ENCODE assay signal across 20 cellular contexts in the genomic region with DNA sequence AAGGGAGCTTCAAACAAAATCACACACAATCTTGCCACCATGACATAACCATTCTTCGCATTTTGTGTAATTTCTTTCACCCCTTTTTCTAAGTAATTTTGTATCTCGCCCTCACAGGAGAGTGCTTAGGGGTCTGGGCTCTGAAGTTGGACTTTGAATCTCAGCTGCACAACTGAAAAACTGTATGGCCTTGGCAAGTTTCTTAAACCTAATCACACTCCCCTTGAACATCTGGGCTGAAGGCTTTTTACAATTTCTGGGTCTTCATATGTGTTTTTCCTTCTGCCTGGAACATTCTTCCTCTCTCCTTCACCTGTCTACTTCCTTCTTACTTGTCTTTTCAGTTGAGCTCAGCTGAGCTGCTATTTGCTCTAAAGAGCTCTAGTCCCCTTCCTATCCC. TPM values are rescaled to one million over a fixed set of nuclear protein-coding genes. Genes with fewer than 3 reads are reported as not detected.
DNase-seq lines count a peak whose midpoint lies in the region; ATAC-seq, FAIRE-seq and TF ChIP-seq lines count a peak whose summit lies in the region.
"Had no signal": no experiment of that assay in that cellular context is flagged by ENCODE, and none has a peak within 500 bp of the region (broad histone marks: within the 10 kb centered on the region; RNA-seq: fewer than 3 reads in every experiment).

No MANE protein-coding gene starts in this region.

- H3K4me1 ChIP-seq in HepG2 (ENCODE audit: insufficient read depth, low read length) (peaks cover 37% of the 10 kb centered on the region), right lobe of liver (peaks cover 0 to 19% (median 9%) of the 10 kb centered on the region in 4 donors), right atrium auricular region (no peaks in the 10 kb centered on the region)
- H3K4me1 ChIP-seq in effector memory CD4-positive, alpha-beta T cell (ENCODE audit: control insufficient read depth, insufficient read depth, low read length, poor library complexity, severe bottlenecking) = peaks cover 18% of the 10 kb centered on the region
- H3K4me1 ChIP-seq: BE2C had no signal

- no peak overlapping the region for H2AFZ ChIP-seq in HepG2 (ENCODE audit: low read length)

- H3K27me3 ChIP-seq in HepG2 (ENCODE audit: control insufficient read depth in 1 of 2, insufficient read depth in 2 of 2, low read length in 2 of 2) (no peaks in the 10 kb centered on the region), right lobe of liver (no peaks in the 10 kb centered on the region), WERI-Rb-1 (ENCODE audit: insufficient read depth, low read depth, severe bottlenecking) (no peaks in the 10 kb centered on the region), right atrium auricular region (no peaks in the 10 kb centered on the region)
- H3K27me3 ChIP-seq in effector memory CD4-positive, alpha-beta T cell (replicated peaks; ENCODE audit: control insufficient read depth, insufficient read depth, low read length, poor library complexity, severe bottlenecking) = no peaks in the 10 kb centered on the region
- H3K27me3 ChIP-seq: BE2C had no signal

- TF ChIP-seq RAD21 in HepG2 (CRISPR knock-in tag; IDR thresholded peaks at IDR 0.05) = no peak

- BruUV-seq in HepG2 (replicated peaks; lab: Mats Ljungman, UMichigan) = no TSS peak

- H3K27ac ChIP-seq in HepG2 (ENCODE audit: extremely low read length, insufficient read depth, low read length) (no peak overlapping the region), right lobe of liver (no peak overlapping the region), VCaP (peak overlapping the region; percentile 18; the same call in 1 of the 2 replicates), WERI-Rb-1 (no peak overlapping the region), right atrium auricular region (no peak overlapping the region)
- H3K27ac ChIP-seq in effector memory CD4-positive, alpha-beta T cell (ENCODE audit: insufficient read depth, low read length, poor library complexity, severe bottlenecking) = peak overlapping the region; percentile 19

- WGBS in HepG2 (ENCODE audit: low lambda C conversion rate) = 88% methylated on average over 2 of the region's 2 CpGs
- 90% methylated on average over 2 of the region's 2 CpGs for WGBS in right lobe of liver (ENCODE audit: insufficient coverage, low coverage, low lambda C conversion rate, missing lambda C conversion rate)

- TF ChIP-seq EP300 in HepG2 (IDR thresholded peaks at IDR 0.05; ENCODE audit: low read depth in 2 of 2, low read length in 2 of 2) (no peak), HepG2 (CRISPR knock-in tag; IDR thresholded peaks at IDR 0.05; ENCODE audit: borderline replicate concordance) (no peak)

- intact Hi-C loops in HepG2 (cut with micrococcal nuclease; ENCODE audit: unreplicated experiment) = loop anchor here (5.0 kb wide), 1 partner anchor 77 kb away; the partner anchor contains the start of gene ZC3H13
- intact Hi-C loops in right lobe of liver (cut with DNase I) = no loop called here

- H3K4me3 ChIP-seq in HepG2 (replicated peaks in 1 of 3; ENCODE audit: insufficient read depth in 1 of 3, low read depth in 2 of 3, low read length in 3 of 3) = no peak overlapping the region
- H3K4me3 ChIP-seq in right lobe of liver = no peak overlapping the region
- no peak overlapping the region for H3K4me3 ChIP-seq in effector memory CD4-positive, alpha-beta T cell (ENCODE audit: insufficient read depth, low read depth, low read length, poor library complexity, severe bottlenecking)
- H3K4me3 ChIP-seq in WERI-Rb-1 (ENCODE audit: low read depth, low read length) = no peak overlapping the region
- no peak overlapping the region for H3K4me3 ChIP-seq in right atrium auricular region

- TF ChIP-seq CTCF in HepG2 (CRISPR knock-in tag; IDR thresholded peaks at IDR 0.05) (no peak), right lobe of liver (IDR thresholded peaks at IDR 0.05) (no peak), VCaP (conservative IDR thresholded peaks at IDR 0.05) (no peak), WERI-Rb-1 (IDR thresholded peaks at IDR 0.05; ENCODE audit: low read depth, low read length) (no peak), right atrium auricular region (IDR thresholded peaks at IDR 0.05) (no peak)

- TF ChIP-seq POLR2A in HepG2 (IDR thresholded peaks at IDR 0.05; ENCODE audit: insufficient read depth in 1 of 2, low read depth in 2 of 2, low read length in 2 of 2) (no peak), right lobe of liver (IDR thresholded peaks at IDR 0.05) (no peak)

- no peak for FAIRE-seq in HepG2 (lab: Jason Lieb, UNC)

- no peak for ATAC-seq in HepG2
- no peak for ATAC-seq in right lobe of liver

- no peaks in the 10 kb centered on the region for H3K79me2 ChIP-seq in HepG2 (ENCODE audit: insufficient read depth, low read length)

- H4K20me1 ChIP-seq in HepG2 (ENCODE audit: insufficient read depth, low read length) = no peaks in the 10 kb centered on the region

- no peak overlapping the region for H3K4me2 ChIP-seq in HepG2 (ENCODE audit: low read depth, low read length)

- in situ Hi-C loops in HepG2 (cut with HindIII; ENCODE audit: extremely low pct_ligation_motif_present, low pct_unique_long_range_greater_than_20kb) = loop anchor here (5.0 kb wide), 1 partner anchor 57 kb away; no protein-coding TSS in a partner anchor

- CTCF ChIA-PET in HepG2 (lab: Yijun Ruan, JAX; ENCODE audit: low intra/inter-chr PET ratio, low total read pairs) = no interaction called here

- no peaks in the 10 kb centered on the region for H3K9me3 ChIP-seq in HepG2 (ENCODE audit: low read length)
- H3K9me3 ChIP-seq in right lobe of liver = no peaks in the 10 kb centered on the region
- no peaks in the 10 kb centered on the region for H3K9me3 ChIP-seq in effector memory CD4-positive, alpha-beta T cell (ENCODE audit: control insufficient read depth, low read length)
- H3K9me3 ChIP-seq in WERI-Rb-1 (ENCODE audit: severe bottlenecking) = no peaks in the 10 kb centered on the region
- H3K9me3 ChIP-seq in right atrium auricular region = no peaks in the 10 kb centered on the region
- H3K9me3 ChIP-seq: BE2C had no signal

- no peaks in the 10 kb centered on the region for H3K36me3 ChIP-seq in HepG2 (replicated peaks in 1 of 2; ENCODE audit: control insufficient read depth in 1 of 2, insufficient read depth in 2 of 2, low read length in 2 of 2)
- H3K36me3 ChIP-seq in right lobe of liver = peaks cover 0 to 2% (median under 1%) of the 10 kb centered on the region in 4 donors
- H3K36me3 ChIP-seq in effector memory CD4-positive, alpha-beta T cell (ENCODE audit: control insufficient read depth, insufficient read depth, low read length) = peaks cover 76% of the 10 kb centered on the region
- H3K36me3 ChIP-seq in WERI-Rb-1 = no peaks in the 10 kb centered on the region
- no peaks in the 10 kb centered on the region for H3K36me3 ChIP-seq in right atrium auricular region
- H3K36me3 ChIP-seq: BE2C had no signal

- POLR2A ChIA-PET in HepG2 (lab: Yijun Ruan, JAX) = interaction anchor here (1.3 to 1.4 kb wide), 2 partner anchors 11 to 14 kb away, joined by 3 to 5 read pairs; no protein-coding TSS in a partner anchor

- DNase-seq in HepG2 (ENCODE audit: low spot score) (no peak), right lobe of liver (no peak), WERI-Rb-1 (no peak), NCI-H1436 (lab: John Stamatoyannopoulos, UW) (no peak), right atrium auricular region (ENCODE audit: low spot score) (no peak)
- DNase-seq in effector memory CD4-positive, alpha-beta T cell = no peak
- DNase-seq: BE2C, COR-L47, DMS153, EL, H9, KG1, NCI-H1092, NCI-H1694, NCI-H2107, NCI-H226, NCI-H526 treated with DMSO at 0.1 percent for 48 hours had no signal

- no peak overlapping the region for H3K9ac ChIP-seq in HepG2 (ENCODE audit: insufficient read depth, low read depth, low read length)

RNA-seq across cellular contexts. Expression of gene CPB2, which starts 24.3 kb away (rescaled TPM):
- 94.9 and 140 TPM in 2 replicates for total RNA-seq in HepG2 (2016; rRNA removed; fragmentation: Illumina TruSeq; extraction: Trizol)
- total RNA-seq in HepG2 (2016; cell fraction: cytosol; rRNA removed; fragmentation: Illumina TruSeq; extraction: Trizol; ENCODE audit: low read depth) = 21.4 and 24.4 TPM in 2 replicates
- 83.3 and 138 TPM in 2 replicates for total RNA-seq in HepG2 (2016; cell fraction: insoluble cytoplasmic fraction; rRNA removed; fragmentation: Illumina TruSeq; extraction: Trizol)
- total RNA-seq in HepG2 (2016; cell fraction: membrane; rRNA removed; fragmentation: Illumina TruSeq; extraction: Trizol) = 39.7 and 47.6 TPM in 2 replicates
- 117 and 140 TPM in 2 replicates for total RNA-seq in HepG2 (2016; cell fraction: nucleus; rRNA removed; fragmentation: Illumina TruSeq; extraction: Trizol)
- polyA plus RNA-seq in HepG2 (2011; rRNA removed) = 81.9 and 125 TPM in 2 replicates
- polyA plus RNA-seq in HepG2 (2011; cell fraction: cytosol; rRNA removed) = 60.5 and 82.0 TPM in 2 replicates
- polyA plus RNA-seq in HepG2 (2011; cell fraction: nucleus; rRNA removed) = 35.1 and 37.2 TPM in 2 replicates
- polyA plus RNA-seq in HepG2 (2012) = 75.4 and 132 TPM in 2 replicates
- polyA plus RNA-seq in HepG2 (2016; cell fraction: cytosol; fragmentation: Illumina TruSeq; extraction: Trizol; ENCODE audit: low read depth) = 17.6 and 19.3 TPM in 2 replicates
- 78.1 and 84.4 TPM in 2 replicates for polyA plus RNA-seq in HepG2 (2016; cell fraction: insoluble cytoplasmic fraction; fragmentation: Illumina TruSeq; extraction: Trizol; ENCODE audit: low read depth)
- polyA plus RNA-seq in HepG2 (2016; cell fraction: membrane; fragmentation: Illumina TruSeq; extraction: Trizol; ENCODE audit: low read depth) = 31.9 and 36.1 TPM in 2 replicates
- polyA plus RNA-seq in HepG2 (2016; cell fraction: nucleus; fragmentation: Illumina TruSeq; extraction: Trizol; ENCODE audit: insufficient read depth, low read depth) = 154 and 161 TPM in 2 replicates
- polyA minus RNA-seq in HepG2 (2011; rRNA and poly(A)+ RNA removed; ENCODE audit: low replicate concordance) = 53.0 TPM in 1 of 2 replicates, not detected in the other
- polyA minus RNA-seq in HepG2 (2011; cell fraction: cytosol; rRNA and poly(A)+ RNA removed) = 58.8 and 59.0 TPM in 2 replicates
- 70.9 and 76.8 TPM in 2 replicates for polyA minus RNA-seq in HepG2 (2011; cell fraction: nucleus; rRNA and poly(A)+ RNA removed)
- 100 to 1,000 TPM; 342 to 693 (median 554) TPM for total RNA-seq in right lobe of liver
- total RNA-seq in right atrium auricular region = not detected
- total RNA-seq: H9, M059J had no signal
- polyA plus RNA-seq: AG04450 had no signal

RNA-seq across cellular contexts. Expression of gene LCP1, which starts 52.9 kb away (rescaled TPM):
- 1.6 and 2.1 TPM in 2 replicates for total RNA-seq in HepG2 (2016; rRNA removed; fragmentation: Illumina TruSeq; extraction: Trizol)
- 0.20 and 0.35 TPM in 2 replicates for total RNA-seq in HepG2 (2016; cell fraction: cytosol; rRNA removed; fragmentation: Illumina TruSeq; extraction: Trizol; ENCODE audit: low read depth)
- total RNA-seq in HepG2 (2016; cell fraction: insoluble cytoplasmic fraction; rRNA removed; fragmentation: Illumina TruSeq; extraction: Trizol) = 1.4 and 2.1 TPM in 2 replicates
- 1.8 TPM in 2 replicates for total RNA-seq in HepG2 (2016; cell fraction: membrane; rRNA removed; fragmentation: Illumina TruSeq; extraction: Trizol)
- 0.44 and 0.78 TPM in 2 replicates for total RNA-seq in HepG2 (2016; cell fraction: nucleus; rRNA removed; fragmentation: Illumina TruSeq; extraction: Trizol)
- 1.6 TPM in 2 replicates for polyA plus RNA-seq in HepG2 (2011; rRNA removed)
- 1.0 and 1.7 TPM in 2 replicates for polyA plus RNA-seq in HepG2 (2011; cell fraction: cytosol; rRNA removed)
- polyA plus RNA-seq in HepG2 (2011; cell fraction: nucleus; rRNA removed) = 0.59 and 0.85 TPM in 2 replicates
- 1.4 and 1.9 TPM in 2 replicates for polyA plus RNA-seq in HepG2 (2012)
- 0.58 and 0.63 TPM in 2 replicates for polyA plus RNA-seq in HepG2 (2016; cell fraction: cytosol; fragmentation: Illumina TruSeq; extraction: Trizol; ENCODE audit: low read depth)
- 2.6 and 3.2 TPM in 2 replicates for polyA plus RNA-seq in HepG2 (2016; cell fraction: insoluble cytoplasmic fraction; fragmentation: Illumina TruSeq; extraction: Trizol; ENCODE audit: low read depth)
- 2.1 TPM in 2 replicates for polyA plus RNA-seq in HepG2 (2016; cell fraction: membrane; fragmentation: Illumina TruSeq; extraction: Trizol; ENCODE audit: low read depth)
- 1.1 and 1.3 TPM in 2 replicates for polyA plus RNA-seq in HepG2 (2016; cell fraction: nucleus; fragmentation: Illumina TruSeq; extraction: Trizol; ENCODE audit: insufficient read depth, low read depth)
- 0.87 and 1.2 TPM in 2 replicates for polyA minus RNA-seq in HepG2 (2011; rRNA and poly(A)+ RNA removed; ENCODE audit: low replicate concordance)
- polyA minus RNA-seq in HepG2 (2011; cell fraction: cytosol; rRNA and poly(A)+ RNA removed) = 0.44 and 1.1 TPM in 2 replicates
- polyA minus RNA-seq in HepG2 (2011; cell fraction: nucleus; rRNA and poly(A)+ RNA removed) = 0.87 and 0.90 TPM in 2 replicates
- total RNA-seq in right lobe of liver = 10 to 100 TPM; 19.7 to 58.1 (median 22.8) TPM
- 10 to 100 TPM in 1 of 2 donors, 1 to 10 TPM in 1; 8.6 to 31.7 TPM for total RNA-seq in right atrium auricular region
- polyA plus RNA-seq: AG04450 had no signal

Comparison
In these comparisons a context has a peak if more than half of its experiments do, and no peak if none do; other contexts are left out.
1. H3K27ac ChIP-seq: peak in VCaP (single experiment) and effector memory CD4-positive, alpha-beta T cell (single experiment); none in HepG2 (single experiment), right lobe of liver (0 of 3), WERI-Rb-1 (single experiment) and right atrium auricular region (0 of 2).
2. RNA of gene CPB2, which starts 24.3 kb away (total RNA-seq): 342 to 693 TPM in right lobe of liver and 21.4 to 140 TPM in HepG2; not detected in right atrium auricular region; every median in the first group is over 10 times any median in the second.